Comparison of ENCODE assay signal across 16 cellular contexts in the genomic region with DNA sequence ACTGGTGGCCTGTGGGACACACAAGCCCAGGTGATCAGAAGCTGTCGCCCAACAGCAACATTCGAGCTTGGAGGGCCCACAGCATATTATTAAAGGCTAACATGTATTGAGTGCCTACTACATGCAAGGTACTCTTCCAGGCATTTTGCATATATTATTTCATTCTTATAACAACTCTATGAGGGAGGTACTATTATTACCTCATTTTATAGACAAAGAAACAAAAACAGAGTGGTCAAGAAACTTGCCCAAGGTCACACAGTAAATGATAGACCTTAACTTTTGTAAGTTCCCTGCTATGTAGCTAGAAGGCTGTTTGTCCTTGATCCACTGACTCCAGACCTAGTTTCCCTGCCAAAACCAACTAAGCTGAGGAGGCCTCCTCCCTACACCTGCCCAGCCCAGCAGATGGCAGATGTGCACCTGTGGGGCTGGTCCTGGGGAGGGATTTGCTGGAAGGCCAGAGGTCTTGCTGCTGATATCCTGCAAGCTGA. TPM values are rescaled to one million over a fixed set of nuclear protein-coding genes. Genes with fewer than 3 reads are reported as not detected.
A peak's percentile ranks its signal among the peaks of the same experiment; 100 is the strongest.
DNase-seq lines count a peak whose midpoint lies in the region; ATAC-seq and TF ChIP-seq lines count a peak whose summit lies in the region.
"Had no signal": no experiment of that assay in that cellular context is flagged by ENCODE, and none has a peak within 500 bp of the region (broad histone marks: within the 10 kb centered on the region; RNA-seq: fewer than 3 reads in every experiment).

No MANE protein-coding gene starts in this region.

- peak; percentile 44 for TF ChIP-seq CTCF in liver (IDR thresholded peaks at IDR 0.05; ENCODE audit: low read depth, low read length, missing input control)

- H3K27me3 Mint-ChIP-seq in CD4-positive, alpha-beta memory T cell = no peaks in the 10 kb centered on the region
- no peaks in the 10 kb centered on the region for H3K27me3 Mint-ChIP-seq in activated naive CD8-positive, alpha-beta T cell treated with anti-CD3 and anti-CD28 coated beads for 36 hours
- H3K27me3 Mint-ChIP-seq: activated B cell treated with CpG ODN at 0.5 μM for 24 hours, brain had no signal

- no peaks in the 10 kb centered on the region for H3K9me3 Mint-ChIP-seq in CD4-positive, alpha-beta memory T cell
- no peaks in the 10 kb centered on the region for H3K9me3 Mint-ChIP-seq in activated naive CD8-positive, alpha-beta T cell treated with anti-CD3 and anti-CD28 coated beads for 36 hours
- H3K9me3 Mint-ChIP-seq: activated B cell treated with CpG ODN at 0.5 μM for 24 hours had no signal

- intact Hi-C loops in CD4-positive, alpha-beta memory T cell (cut with micrococcal nuclease) = loop anchor here (1.0 to 5.0 kb wide), 2 partner anchors 158 to 200 kb away; a partner anchor contains a TSS

- no peak overlapping the region for H3K27ac ChIP-seq in CD4-positive, alpha-beta memory T cell (ENCODE audit: low read depth, low read length)
- H3K27ac ChIP-seq in liver (ENCODE audit: low read depth in 1 of 2, low read length in 2 of 2) = peak overlapping the region; percentile 84 to 86
- H3K27ac ChIP-seq: C4-2B had no signal

- H3K27me3 ChIP-seq in CD4-positive, alpha-beta memory T cell (ENCODE audit: insufficient read depth, low read length) = no peaks in the 10 kb centered on the region
- no peaks in the 10 kb centered on the region for H3K27me3 ChIP-seq in liver (ENCODE audit: control insufficient read depth in 4 of 4, insufficient read depth in 4 of 4, low read length in 3 of 4)

- TF ChIP-seq RAD21 in liver (IDR thresholded peaks at IDR 0.05) = peak; percentile 75 to 86

- WGBS in liver = 90% methylated on average over 2 of the region's 2 CpGs

- H3K4me1 Mint-ChIP-seq in CD4-positive, alpha-beta memory T cell = peaks cover 1 to 12% (median 10%) of the 10 kb centered on the region in 4 donors
- H3K4me1 Mint-ChIP-seq in activated naive CD8-positive, alpha-beta T cell treated with anti-CD3 and anti-CD28 coated beads for 36 hours = peaks cover 18% of the 10 kb centered on the region
- H3K4me1 Mint-ChIP-seq: activated B cell treated with CpG ODN at 0.5 μM for 24 hours, brain had no signal

- H3K36me3 ChIP-seq in CD4-positive, alpha-beta memory T cell (ENCODE audit: insufficient read depth, low read length) = peaks cover 71% of the 10 kb centered on the region
- H3K36me3 ChIP-seq in liver (ENCODE audit: control insufficient read depth in 4 of 4, insufficient read depth in 3 of 4, low read depth in 1 of 4, low read length in 3 of 4) = peaks cover 12 to 67% (median 58%) of the 10 kb centered on the region in 4 donors

- no peaks in the 10 kb centered on the region for H3K9me3 ChIP-seq in CD4-positive, alpha-beta memory T cell (ENCODE audit: control insufficient read depth in 1 of 2, low read length in 2 of 2)
- no peaks in the 10 kb centered on the region for H3K9me3 ChIP-seq in liver (ENCODE audit: control insufficient read depth in 4 of 4, low read length in 3 of 4)

- CTCF ChIA-PET in CD4-positive, alpha-beta memory T cell (lab: Charles Lee; ENCODE audit: partially characterized antibody) = interaction anchor here (0.8 to 1.2 kb wide), 4 partner anchors 8 to 256 kb away, joined by 3 to 4 read pairs (median 3); a partner anchor contains a TSS

- POLR2A ChIA-PET in CD4-positive, alpha-beta memory T cell (lab: Charles Lee; ENCODE audit: partially characterized antibody) = no interaction called here

- no peak overlapping the region for H3K4me3 ChIP-seq in CD4-positive, alpha-beta memory T cell (ENCODE audit: low read length in 2 of 2)
- H3K4me3 ChIP-seq in liver (ENCODE audit: low read depth in 1 of 3, low read length in 3 of 3) = no peak overlapping the region

- H3K27ac Mint-ChIP-seq in CD4-positive, alpha-beta memory T cell = peak overlapping the region in 4 of 7 donors; percentile 17 to 58 (median 34)
- H3K27ac Mint-ChIP-seq in activated naive CD8-positive, alpha-beta T cell treated with anti-CD3 and anti-CD28 coated beads for 36 hours = no peak overlapping the region
- H3K27ac Mint-ChIP-seq: activated B cell treated with CpG ODN at 0.5 μM for 24 hours had no signal

- ATAC-seq in GM21717 (IDR thresholded peaks at IDR 0.05; ENCODE audit: unreplicated experiment) = no peak

- peak in 2 of 5 donors; percentile 7 to 11 for DNase-seq in CD4-positive, alpha-beta memory T cell
- peak; percentile 19 for DNase-seq in HT-29 (ENCODE audit: low spot score)
- peak; percentile 23 for DNase-seq in activated naive CD8-positive, alpha-beta T cell treated with anti-CD3 and anti-CD28 coated beads for 36 hours
- no peak for DNase-seq in NCI-H187 (lab: John Stamatoyannopoulos, UW)
- DNase-seq in anterior cingulate cortex (lab: John Stamatoyannopoulos, UW) = no peak
- DNase-seq in 8988T = no peak
- DNase-seq: activated B cell treated with CpG ODN at 0.5 μM for 24 hours, NCI-H1092, NCI-H526 treated with DMSO at 0.1 percent for 48 hours, substantia nigra had no signal

- no peaks in the 10 kb centered on the region for H3K4me1 ChIP-seq in CD4-positive, alpha-beta memory T cell (ENCODE audit: insufficient read depth, low read length)
- H3K4me1 ChIP-seq in liver (ENCODE audit: control insufficient read depth in 4 of 4, insufficient read depth in 4 of 4, low read length in 3 of 4) = peaks cover 6 to 17% (median 14%) of the 10 kb centered on the region in 4 donors

- H3K4me3 Mint-ChIP-seq in CD4-positive, alpha-beta memory T cell = no peak overlapping the region
- no peak overlapping the region for H3K4me3 Mint-ChIP-seq in activated naive CD8-positive, alpha-beta T cell treated with anti-CD3 and anti-CD28 coated beads for 36 hours
- H3K4me3 Mint-ChIP-seq: activated B cell treated with CpG ODN at 0.5 μM for 24 hours, brain had no signal

- H3K36me3 Mint-ChIP-seq in CD4-positive, alpha-beta memory T cell = peaks cover 73 to 91% of the 10 kb centered on the region in 2 donors
- peaks cover 40% of the 10 kb centered on the region for H3K36me3 Mint-ChIP-seq in activated naive CD8-positive, alpha-beta T cell treated with anti-CD3 and anti-CD28 coated beads for 36 hours

- no peak overlapping the region for H3K9ac ChIP-seq in liver (ENCODE audit: low read depth in 1 of 2, low read length in 2 of 2)

TF ChIP-seq in liver, 16 proteins besides CTCF, POLR2A, EP300 and RAD21:
- TF ChIP-seq EGR1 (IDR thresholded peaks at IDR 0.05; ENCODE audit: low read depth in 2 of 2) (no peak), GABPA (IDR thresholded peaks at IDR 0.05 in 1 of 2, conservative IDR thresholded peaks at IDR 0.05 in 1 of 2) (no peak), YY1 (IDR thresholded peaks at IDR 0.05) (no peak), SP1 (IDR thresholded peaks at IDR 0.05) (no peak), FOXA1 (IDR thresholded peaks at IDR 0.05) (no peak)
- TF ChIP-seq, protein P1, sequence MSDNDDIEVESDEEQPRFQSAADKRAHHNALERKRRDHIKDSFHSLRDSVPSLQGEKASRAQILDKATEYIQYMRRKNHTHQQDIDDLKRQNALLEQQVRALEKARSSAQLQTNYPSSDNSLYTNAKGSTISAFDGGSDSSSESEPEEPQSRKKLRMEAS (IDR thresholded peaks at IDR 0.05) = no peak
- TF ChIP-seq, protein P2, sequence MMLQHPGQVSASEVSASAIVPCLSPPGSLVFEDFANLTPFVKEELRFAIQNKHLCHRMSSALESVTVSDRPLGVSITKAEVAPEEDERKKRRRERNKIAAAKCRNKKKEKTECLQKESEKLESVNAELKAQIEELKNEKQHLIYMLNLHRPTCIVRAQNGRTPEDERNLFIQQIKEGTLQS (IDR thresholded peaks at IDR 0.05) = no peak
- TF ChIP-seq, protein P3, sequence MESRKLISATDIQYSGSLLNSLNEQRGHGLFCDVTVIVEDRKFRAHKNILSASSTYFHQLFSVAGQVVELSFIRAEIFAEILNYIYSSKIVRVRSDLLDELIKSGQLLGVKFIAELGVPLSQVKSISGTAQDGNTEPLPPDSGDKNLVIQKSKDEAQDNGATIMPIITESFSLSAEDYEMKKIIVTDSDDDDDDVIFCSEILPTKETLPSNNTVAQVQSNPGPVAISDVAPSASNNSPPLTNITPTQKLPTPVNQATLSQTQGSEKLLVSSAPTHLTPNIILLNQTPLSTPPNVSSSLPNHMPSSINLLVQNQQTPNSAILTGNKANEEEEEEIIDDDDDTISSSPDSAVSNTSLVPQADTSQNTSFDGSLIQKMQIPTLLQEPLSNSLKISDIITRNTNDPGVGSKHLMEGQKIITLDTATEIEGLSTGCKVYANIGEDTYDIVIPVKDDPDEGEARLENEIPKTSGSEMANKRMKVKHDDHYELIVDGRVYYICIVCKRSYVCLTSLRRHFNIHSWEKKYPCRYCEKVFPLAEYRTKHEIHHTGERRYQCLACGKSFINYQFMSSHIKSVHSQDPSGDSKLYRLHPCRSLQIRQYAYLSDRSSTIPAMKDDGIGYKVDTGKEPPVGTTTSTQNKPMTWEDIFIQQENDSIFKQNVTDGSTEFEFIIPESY (IDR thresholded peaks at IDR 0.05) = no peak

RNA-seq across cellular contexts. Expression of a gene that starts 35.7 kb away (rescaled TPM):
- total RNA-seq in CD4-positive, alpha-beta memory T cell = 10 to 100 TPM; 63.3 to 69.7 TPM
- polyA plus RNA-seq in CD4-positive, alpha-beta memory T cell = 10 to 100 TPM; 13.3 to 17.0 TPM
- total RNA-seq in HT-29 (2014; rRNA removed; shearing (Covaris generic)) = 21.9 and 31.3 TPM in 2 replicates
- total RNA-seq in activated naive CD8-positive, alpha-beta T cell treated with anti-CD3 and anti-CD28 coated beads for 36 hours = 10 to 100 TPM; 30.3 to 32.2 TPM
- 10 to 100 TPM; 27.2 to 30.5 TPM for total RNA-seq in liver
- 1 to 10 TPM; 8.3 to 10.0 TPM for polyA plus RNA-seq in liver

RNA-seq across cellular contexts. Expression of a gene that starts 40.2 kb away (rescaled TPM):
- not detected for total RNA-seq in CD4-positive, alpha-beta memory T cell
- not detected for polyA plus RNA-seq in CD4-positive, alpha-beta memory T cell
- total RNA-seq in HT-29 (2014; rRNA removed; shearing (Covaris generic)) = 0.05 TPM in 1 of 2 replicates, not detected in the other
- total RNA-seq in activated naive CD8-positive, alpha-beta T cell treated with anti-CD3 and anti-CD28 coated beads for 36 hours = not detected
- under 1 TPM in 1 of 2 donors, not detected in 1; under 0.01 TPM for total RNA-seq in liver
- not detected for polyA plus RNA-seq in liver
- total RNA-seq: activated B cell treated with CpG ODN at 0.5 μM for 24 hours, mononuclear cell, SK-MEL-5 had no signal

Comparison
In these comparisons a context has a peak if more than half of its experiments do, and no peak if none do; other contexts are left out.
1. DNase-seq: peak in HT-29 (single experiment) and activated naive CD8-positive, alpha-beta T cell treated with anti-CD3 and anti-CD28 coated beads for 36 hours (single experiment); none in NCI-H187 (0 of 2), anterior cingulate cortex (0 of 58) and 8988T (single experiment).